ENCODE assay signal across 7 cellular contexts in the genomic region with DNA sequence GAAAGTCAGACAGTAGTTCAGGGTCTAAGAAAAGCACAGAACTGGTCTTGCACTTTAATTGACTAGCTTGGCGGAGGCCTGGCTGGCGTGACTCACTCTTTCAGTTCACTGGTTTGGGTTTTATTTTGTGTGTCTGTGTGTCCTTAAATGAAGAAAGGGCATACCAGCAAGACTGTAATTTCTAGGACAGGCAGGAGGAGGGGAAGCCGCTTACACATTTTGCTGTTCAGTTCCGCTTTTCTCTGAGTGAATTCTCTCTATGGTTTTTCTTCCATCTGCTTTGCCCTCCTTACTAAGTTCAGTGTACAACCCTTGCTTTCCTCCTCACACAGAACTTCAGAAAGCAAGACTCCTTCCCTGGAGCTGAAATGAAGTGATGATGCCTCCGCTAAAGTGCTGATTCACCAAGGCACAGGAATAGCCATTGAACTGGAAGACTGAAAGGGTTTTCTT.
A peak's percentile ranks its signal among the peaks of the same experiment; 100 is the strongest.
DNase-seq lines count a peak whose midpoint lies in the region; ATAC-seq and TF ChIP-seq lines count a peak whose summit lies in the region.

No MANE protein-coding gene starts in this region.

- peaks cover 11% of the 10 kb centered on the region for H3K4me1 Mint-ChIP-seq in T-helper 17 cell

- H3K9me3 ChIP-seq in T-helper 17 cell (ENCODE audit: control insufficient read depth, low read length, poor library complexity, severe bottlenecking) = no peaks in the 10 kb centered on the region
- H3K9me3 ChIP-seq in left lung = no peaks in the 10 kb centered on the region

- peak overlapping the region; percentile 34 to 41 for H3K27ac ChIP-seq in left lung

- DNase-seq in T-helper 17 cell (no peak), left lung (peak; percentile 39 to 49), NCI-H1105 (lab: John Stamatoyannopoulos, UW) (no peak)
- DNase-seq in activated CD8-positive, alpha-beta memory T cell treated with anti-CD3 and anti-CD28 coated beads for 24 hours = no peak
- no peak for DNase-seq in activated CD4-positive, alpha-beta T cell treated with anti-CD3 and anti-CD28 coated beads for 1 hour

- intact Hi-C loops in left lung (cut with DNase I) = loop anchor here in 1 of 2 donors (10.0 kb wide), 1 partner anchor 153 kb away; the partner anchor contains the start of gene MEF2C

- no peak overlapping the region for H3K4me3 Mint-ChIP-seq in T-helper 17 cell

- no peak for TF ChIP-seq CTCF in left lung (IDR thresholded peaks at IDR 0.05)

- no peak overlapping the region for H3K27ac Mint-ChIP-seq in T-helper 17 cell

- ATAC-seq in GM19324 (IDR thresholded peaks at IDR 0.05; ENCODE audit: low FRiP score, unreplicated experiment) = peak; percentile 45
- ATAC-seq in HG03066 (IDR thresholded peaks at IDR 0.05; ENCODE audit: low read depth, unreplicated experiment) = peak; percentile 45
- peak; percentile 20 for ATAC-seq in T-helper 17 cell
- peak; percentile 52 for ATAC-seq in left lung

- H3K36me3 Mint-ChIP-seq in T-helper 17 cell (ENCODE audit: low read depth) = no peaks in the 10 kb centered on the region

- no peaks in the 10 kb centered on the region for H3K36me3 ChIP-seq in left lung

- H3K27me3 ChIP-seq in left lung = no peaks in the 10 kb centered on the region

- peaks cover 0 to 29% of the 10 kb centered on the region in 2 donors for H3K4me1 ChIP-seq in left lung

- H3K4me3 ChIP-seq in left lung = no peak overlapping the region

- H3K27me3 Mint-ChIP-seq in T-helper 17 cell = peaks cover 33% of the 10 kb centered on the region

Comparison
In these comparisons a context has a peak if more than half of its experiments do, and no peak if none do; other contexts are left out.
1. DNase-seq: peak in left lung (2 of 2); none in T-helper 17 cell (0 of 3), NCI-H1105 (single experiment), activated CD8-positive, alpha-beta memory T cell treated with anti-CD3 and anti-CD28 coated beads for 24 hours (single experiment) and activated CD4-positive, alpha-beta T cell treated with anti-CD3 and anti-CD28 coated beads for 1 hour (single experiment).
2. Peak in every context shown above with its lines, with median percentiles within 50 percentile points of each other: ATAC-seq.